23 cellular contexts compared by ENCODE assay signal in the genomic region with DNA sequence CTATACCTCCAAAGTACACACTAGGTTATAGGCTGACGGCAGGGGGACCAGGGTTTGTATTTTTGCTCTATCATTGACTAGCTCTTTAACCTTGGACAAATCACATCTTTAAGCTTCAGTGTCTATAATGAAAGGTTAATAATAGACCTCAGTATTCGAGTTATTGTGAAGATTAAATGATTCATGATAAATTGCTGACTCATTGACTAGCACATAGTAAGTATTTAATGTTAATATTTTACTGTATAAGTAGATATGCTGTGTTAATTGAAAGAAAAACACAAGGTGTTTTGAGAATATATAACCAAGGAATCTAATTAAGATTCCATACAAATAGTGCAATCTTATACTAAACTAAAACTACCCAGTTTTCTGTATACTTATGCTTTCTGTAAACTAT.
DNase-seq lines count a peak whose midpoint lies in the region; ATAC-seq, FAIRE-seq and TF ChIP-seq lines count a peak whose summit lies in the region.
"Had no signal": no experiment of that assay in that cellular context is flagged by ENCODE, and none has a peak within 500 bp of the region (broad histone marks: within the 10 kb centered on the region; RNA-seq: fewer than 3 reads in every experiment).

No MANE protein-coding gene starts in this region.

- H3K27me3 ChIP-seq in HepG2 (ENCODE audit: control insufficient read depth in 1 of 2, insufficient read depth in 2 of 2, low read length in 2 of 2) (no peaks in the 10 kb centered on the region), right lobe of liver (no peaks in the 10 kb centered on the region), smooth muscle cell (ENCODE audit: low read depth) (no peaks in the 10 kb centered on the region), esophagus muscularis mucosa (no peaks in the 10 kb centered on the region)

- no peak for DNase-seq in HepG2 (ENCODE audit: low spot score)
- DNase-seq in right lobe of liver: no peak
- no peak for DNase-seq in SK-N-MC (ENCODE audit: low read depth, low spot score)
- DNase-seq in glomerular visceral epithelial cell (ENCODE audit: extremely low spot score): peak; percentile 23
- no peak for DNase-seq in smooth muscle cell (lab: John Stamatoyannopoulos, UW; ENCODE audit: unreplicated experiment)
- DNase-seq in ecto neural progenitor cell (ENCODE audit: low spot score): no peak
- DNase-seq in esophagus muscularis mucosa (ENCODE audit: extremely low spot score): no peak
- DNase-seq in NCI-H510A treated with DMSO at 0.1 percent for 48 hours (lab: John Stamatoyannopoulos, UW): no peak
- DNase-seq: activated CD4-positive, alpha-beta T cell treated with anti-CD3 and anti-CD28 coated beads for 36 hours; activated CD8-positive, alpha-beta memory T cell treated with anti-CD3 and anti-CD28 coated beads for 24 hours; activated naive CD4-positive, alpha-beta T cell treated with anti-CD3 and anti-CD28 coated beads for 36 hours; activated T-cell treated with anti-CD3 and anti-CD28 coated beads, Interleukin-2, amount 50 U/mL, for 48 hours; anterior cingulate cortex; C1 segment of cervical spinal cord; effector memory CD4-positive, alpha-beta T cell; GOT3; KG1; NCI-H1694 treated with DMSO at 0.1 percent for 48 hours; NCI-H82; SHP77 had no signal

- TF ChIP-seq CTCF in HepG2 (CRISPR knock-in tag; IDR thresholded peaks at IDR 0.05) (no peak), right lobe of liver (IDR thresholded peaks at IDR 0.05) (no peak), smooth muscle cell (IDR thresholded peaks at IDR 0.05; ENCODE audit: borderline replicate concordance, insufficient read depth, poor library complexity, severe bottlenecking) (no peak), esophagus muscularis mucosa (IDR thresholded peaks at IDR 0.05) (no peak)

- TF ChIP-seq RAD21 in HepG2 (CRISPR knock-in tag; IDR thresholded peaks at IDR 0.05): no peak

- no peak for FAIRE-seq in HepG2 (lab: Jason Lieb, UNC)
- FAIRE-seq: D721Med, TTC549 had no signal

- CTCF ChIA-PET in HepG2 (lab: Yijun Ruan, JAX; ENCODE audit: low intra/inter-chr PET ratio, low total read pairs): no interaction called here

- H3K4me2 ChIP-seq in HepG2 (ENCODE audit: low read depth, low read length): no peak overlapping the region
- no peak overlapping the region for H3K4me2 ChIP-seq in smooth muscle cell

- H3K9ac ChIP-seq in HepG2 (ENCODE audit: insufficient read depth, low read depth, low read length): no peak overlapping the region
- peak overlapping the region; percentile 59 for H3K9ac ChIP-seq in SK-N-MC (ENCODE audit: insufficient read length)
- H3K9ac ChIP-seq in smooth muscle cell (ENCODE audit: low read depth): no peak overlapping the region

- TF ChIP-seq EP300 in HepG2 (IDR thresholded peaks at IDR 0.05; ENCODE audit: low read depth in 2 of 2, low read length in 2 of 2) (no peak), HepG2 (CRISPR knock-in tag; IDR thresholded peaks at IDR 0.05; ENCODE audit: borderline replicate concordance) (no peak), esophagus muscularis mucosa (IDR thresholded peaks at IDR 0.05) (no peak)

- peaks cover 4% of the 10 kb centered on the region for H3F3A ChIP-seq in smooth muscle cell (ENCODE audit: low read depth)

- no peak overlapping the region for H3K27ac ChIP-seq in HepG2 (ENCODE audit: extremely low read length, insufficient read depth, low read length)
- H3K27ac ChIP-seq in right lobe of liver: no peak overlapping the region
- H3K27ac ChIP-seq in SK-N-MC: peak overlapping the region; percentile 69; the same call in 1 of the 2 replicates
- H3K27ac ChIP-seq in smooth muscle cell (ENCODE audit: low read depth): no peak overlapping the region
- H3K27ac ChIP-seq in esophagus muscularis mucosa (replicated peaks in 1 of 4): no peak overlapping the region

- POLR2A ChIA-PET in HepG2 (lab: Yijun Ruan, JAX): no interaction called here

- TF ChIP-seq POLR2A in HepG2 (IDR thresholded peaks at IDR 0.05; ENCODE audit: insufficient read depth in 1 of 2, low read depth in 2 of 2, low read length in 2 of 2): no peak
- no peak for TF ChIP-seq POLR2A in right lobe of liver (IDR thresholded peaks at IDR 0.05)
- no peak for TF ChIP-seq POLR2A in esophagus muscularis mucosa (IDR thresholded peaks at IDR 0.05; ENCODE audit: low read depth)

- H3K4me1 ChIP-seq in HepG2 (ENCODE audit: insufficient read depth, low read length) (no peaks in the 10 kb centered on the region), right lobe of liver (no peaks in the 10 kb centered on the region), smooth muscle cell (ENCODE audit: low read depth) (peaks cover 44% of the 10 kb centered on the region), esophagus muscularis mucosa (peaks cover 0 to 53% (median 30%) of the 10 kb centered on the region in 4 donors)

- no peak overlapping the region for H3K4me3 ChIP-seq in HepG2 (replicated peaks in 1 of 3; ENCODE audit: insufficient read depth in 1 of 3, low read depth in 2 of 3, low read length in 3 of 3)
- no peak overlapping the region for H3K4me3 ChIP-seq in right lobe of liver
- peak overlapping the region; percentile 62 for H3K4me3 ChIP-seq in SK-N-MC
- H3K4me3 ChIP-seq in smooth muscle cell: no peak overlapping the region
- H3K4me3 ChIP-seq in esophagus muscularis mucosa: no peak overlapping the region

- H4K20me1 ChIP-seq in HepG2 (ENCODE audit: insufficient read depth, low read length) (no peaks in the 10 kb centered on the region), smooth muscle cell (ENCODE audit: low read depth) (no peaks in the 10 kb centered on the region)

- no peak overlapping the region for H2AFZ ChIP-seq in HepG2 (ENCODE audit: low read length)
- peak overlapping the region; percentile 35 for H2AFZ ChIP-seq in smooth muscle cell (ENCODE audit: low read depth)

- 12% methylated on average over 2 of the region's 2 CpGs for WGBS in HepG2 (ENCODE audit: low lambda C conversion rate)
- 46% methylated on average over 2 of the region's 2 CpGs for WGBS in right lobe of liver (ENCODE audit: insufficient coverage, low coverage, low lambda C conversion rate, missing lambda C conversion rate)
- WGBS in smooth muscle cell (ENCODE audit: low lambda C conversion rate): 83% methylated on average over 2 of the region's 2 CpGs
- WGBS in esophagus muscularis mucosa: 55% methylated on average over 2 of the region's 2 CpGs

- H3K9me3 ChIP-seq in HepG2 (ENCODE audit: low read length): peaks cover 78% of the 10 kb centered on the region
- no peaks in the 10 kb centered on the region for H3K9me3 ChIP-seq in right lobe of liver
- no peaks in the 10 kb centered on the region for H3K9me3 ChIP-seq in SK-N-MC (ENCODE audit: low read depth, low read length)
- H3K9me3 ChIP-seq in smooth muscle cell (replicated peaks; ENCODE audit: low read depth): no peaks in the 10 kb centered on the region
- H3K9me3 ChIP-seq in esophagus muscularis mucosa: no peaks in the 10 kb centered on the region

- no TSS peak for BruUV-seq in HepG2 (replicated peaks; lab: Mats Ljungman, UMichigan)

- no peaks in the 10 kb centered on the region for H3K79me2 ChIP-seq in HepG2 (ENCODE audit: insufficient read depth, low read length)
- no peaks in the 10 kb centered on the region for H3K79me2 ChIP-seq in smooth muscle cell (ENCODE audit: low read depth)

- no peaks in the 10 kb centered on the region for H3K36me3 ChIP-seq in HepG2 (replicated peaks in 1 of 2; ENCODE audit: control insufficient read depth in 1 of 2, insufficient read depth in 2 of 2, low read length in 2 of 2)
- no peaks in the 10 kb centered on the region for H3K36me3 ChIP-seq in right lobe of liver
- no peaks in the 10 kb centered on the region for H3K36me3 ChIP-seq in SK-N-MC (ENCODE audit: insufficient read depth, low read length)
- no peaks in the 10 kb centered on the region for H3K36me3 ChIP-seq in smooth muscle cell (ENCODE audit: low read depth)
- H3K36me3 ChIP-seq in esophagus muscularis mucosa: no peaks in the 10 kb centered on the region

- in situ Hi-C loops in HepG2 (cut with HindIII; ENCODE audit: extremely low pct_ligation_motif_present, low pct_unique_long_range_greater_than_20kb): no loop called here

- ATAC-seq in HepG2 (no peak), right lobe of liver (no peak)
- ATAC-seq: activated CD4-positive, alpha-beta T cell treated with anti-CD3 and anti-CD28 coated beads for 36 hours; sciatic nerve had no signal

- intact Hi-C loops in HepG2 (cut with micrococcal nuclease; ENCODE audit: unreplicated experiment) (no loop called here), right lobe of liver (cut with DNase I) (no loop called here), esophagus muscularis mucosa (cut with DNase I) (no loop called here)

TF ChIP-seq in HepG2, 621 proteins besides CTCF, POLR2A, EP300 and RAD21:
- TF ChIP-seq MAFK (conservative IDR thresholded peaks at IDR 0.05 in 1 of 2, IDR thresholded peaks at IDR 0.05 in 1 of 2; ENCODE audit: low read length in 2 of 2): peak; percentile 15 to 55; a peak in 1 of 4 replicates
- no peak for TF ChIP-seq FOXM1 (CRISPR knock-in tag; IDR thresholded peaks at IDR 0.05)
- no peak for TF ChIP-seq ZKSCAN5 (CRISPR knock-in tag; IDR thresholded peaks at IDR 0.05)
- TF ChIP-seq ZNF616 (CRISPR knock-in tag; IDR thresholded peaks at IDR 0.05; ENCODE audit: low read depth): no peak
- no peak for TF ChIP-seq KDM2A (CRISPR knock-in tag; IDR thresholded peaks at IDR 0.05; ENCODE audit: borderline replicate concordance, low read depth)
- TF ChIP-seq CHD2 (IDR thresholded peaks at IDR 0.05; ENCODE audit: low read depth, low read length): no peak
- peak; percentile 31; the same call in 1 of the 2 replicates for TF ChIP-seq NFE2L2 (IDR thresholded peaks at IDR 0.05; ENCODE audit: low read length)
